ENCODE assay signal across 1 cellular context in the genomic region with DNA sequence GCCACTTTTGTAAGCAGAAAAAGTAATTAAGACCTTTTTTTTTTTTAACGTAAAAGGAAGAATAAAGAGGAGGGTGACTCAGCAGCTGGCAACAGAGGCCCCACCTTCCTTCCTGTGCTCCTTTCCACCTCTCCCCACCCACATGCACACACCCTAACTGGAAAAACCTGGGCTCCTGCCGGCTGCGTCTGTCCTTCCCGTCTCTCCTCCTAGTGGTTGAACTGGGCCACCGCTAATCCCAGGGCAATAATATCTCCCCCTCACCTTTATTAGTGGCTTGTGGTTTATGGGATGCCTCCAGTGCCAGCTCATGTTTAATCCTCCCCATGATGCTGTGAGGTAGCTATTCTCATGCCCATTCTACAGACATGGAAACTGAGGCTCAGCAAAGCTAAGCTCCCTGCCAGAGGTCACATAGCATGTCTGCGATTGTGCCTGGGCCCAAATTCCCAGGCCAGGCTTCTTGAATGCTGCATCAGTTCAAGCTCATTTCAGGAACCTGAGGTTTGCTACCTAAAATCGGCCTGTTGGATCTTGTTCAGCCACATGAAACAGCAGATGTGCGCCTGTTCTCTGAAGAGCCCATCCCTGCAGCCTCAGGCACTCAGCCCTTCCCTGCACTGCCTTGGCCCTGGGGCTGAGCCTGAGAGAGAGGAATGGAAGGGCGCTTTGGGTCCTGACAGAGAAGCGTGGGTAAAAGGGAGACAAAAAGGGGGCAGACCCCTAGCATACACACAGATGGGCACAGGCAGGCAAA.
A peak's percentile ranks its signal among the peaks of the same experiment; 100 is the strongest.
TF ChIP-seq lines count a peak whose summit lies in the region.

No MANE protein-coding gene starts in this region.

TF ChIP-seq in HepG2, 621 proteins besides CTCF, POLR2A, EP300 and RAD21 (continued from another document):
- TF ChIP-seq, protein P1, sequence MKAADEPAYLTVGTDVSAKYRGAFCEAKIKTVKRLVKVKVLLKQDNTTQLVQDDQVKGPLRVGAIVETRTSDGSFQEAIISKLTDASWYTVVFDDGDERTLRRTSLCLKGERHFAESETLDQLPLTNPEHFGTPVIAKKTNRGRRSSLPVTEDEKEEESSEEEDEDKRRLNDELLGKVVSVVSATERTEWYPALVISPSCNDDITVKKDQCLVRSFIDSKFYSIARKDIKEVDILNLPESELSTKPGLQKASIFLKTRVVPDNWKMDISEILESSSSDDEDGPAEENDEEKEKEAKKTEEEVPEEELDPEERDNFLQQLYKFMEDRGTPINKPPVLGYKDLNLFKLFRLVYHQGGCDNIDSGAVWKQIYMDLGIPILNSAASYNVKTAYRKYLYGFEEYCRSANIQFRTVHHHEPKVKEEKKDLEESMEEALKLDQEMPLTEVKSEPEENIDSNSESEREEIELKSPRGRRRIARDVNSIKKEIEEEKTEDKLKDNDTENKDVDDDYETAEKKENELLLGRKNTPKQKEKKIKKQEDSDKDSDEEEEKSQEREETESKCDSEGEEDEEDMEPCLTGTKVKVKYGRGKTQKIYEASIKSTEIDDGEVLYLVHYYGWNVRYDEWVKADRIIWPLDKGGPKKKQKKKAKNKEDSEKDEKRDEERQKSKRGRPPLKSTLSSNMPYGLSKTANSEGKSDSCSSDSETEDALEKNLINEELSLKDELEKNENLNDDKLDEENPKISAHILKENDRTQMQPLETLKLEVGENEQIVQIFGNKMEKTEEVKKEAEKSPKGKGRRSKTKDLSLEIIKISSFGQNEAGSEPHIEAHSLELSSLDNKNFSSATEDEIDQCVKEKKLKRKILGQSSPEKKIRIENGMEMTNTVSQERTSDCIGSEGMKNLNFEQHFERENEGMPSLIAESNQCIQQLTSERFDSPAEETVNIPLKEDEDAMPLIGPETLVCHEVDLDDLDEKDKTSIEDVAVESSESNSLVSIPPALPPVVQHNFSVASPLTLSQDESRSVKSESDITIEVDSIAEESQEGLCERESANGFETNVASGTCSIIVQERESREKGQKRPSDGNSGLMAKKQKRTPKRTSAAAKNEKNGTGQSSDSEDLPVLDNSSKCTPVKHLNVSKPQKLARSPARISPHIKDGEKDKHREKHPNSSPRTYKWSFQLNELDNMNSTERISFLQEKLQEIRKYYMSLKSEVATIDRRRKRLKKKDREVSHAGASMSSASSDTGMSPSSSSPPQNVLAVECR (CRISPR knock-in tag; IDR thresholded peaks at IDR 0.05; ENCODE audit: borderline replicate concordance), result 0 out of 2 replicates have a peak, but pooled peaks have one; percentile 23
- TF ChIP-seq HDAC2 (CRISPR knock-in tag; IDR thresholded peaks at IDR 0.05) (0 out of 2 replicates have a peak, but pooled peaks have one; percentile 12), CHD4 (IDR thresholded peaks at IDR 0.05; ENCODE audit: borderline replicate concordance, low read length) (peak; percentile 73; the same call in 1 of the 2 replicates), ZBTB33 (CRISPR knock-in tag; IDR thresholded peaks at IDR 0.05) (0 out of 2 replicates have a peak, but pooled peaks have one; percentile 3), ZNF792 (CRISPR knock-in tag; IDR thresholded peaks at IDR 0.05) (0 out of 2 replicates have a peak, but pooled peaks have one; percentile 32), HES4 (CRISPR knock-in tag; IDR thresholded peaks at IDR 0.05; ENCODE audit: borderline replicate concordance) (no peak), STAG1 (CRISPR knock-in tag; IDR thresholded peaks at IDR 0.05) (peak; percentile 37), NFE2L2 (IDR thresholded peaks at IDR 0.05; ENCODE audit: low read length) (peak; percentile 74), ARID3A (IDR thresholded peaks at IDR 0.05; ENCODE audit: low read depth, low read length) (no peak), ZNF629 (CRISPR knock-in tag; conservative IDR thresholded peaks at IDR 0.05) (peak; percentile 97), ZMYM3 (CRISPR knock-in tag; IDR thresholded peaks at IDR 0.05) (peak; percentile 91), SMC3 (IDR thresholded peaks at IDR 0.05; ENCODE audit: low read length) (peak; percentile 38; the same call in 1 of the 2 replicates), FOSL2 (CRISPR knock-in tag; IDR thresholded peaks at IDR 0.05) (peak; percentile 52), ZNF589 (CRISPR knock-in tag; conservative IDR thresholded peaks at IDR 0.05) (no peak), NRL (CRISPR knock-in tag; IDR thresholded peaks at IDR 0.05; ENCODE audit: borderline replicate concordance) (no peak), HMGXB4 (CRISPR knock-in tag; IDR thresholded peaks at IDR 0.05; ENCODE audit: borderline replicate concordance in 1 of 2, low read depth in 1 of 2) (peak in 1 of 2 experiments; percentile 37; a peak in 1 of 4 replicates), NFE2 (CRISPR knock-in tag; IDR thresholded peaks at IDR 0.05) (peak; percentile 56; the same call in 1 of the 2 replicates)
